8 cellular contexts compared by ENCODE assay signal in the genomic region with DNA sequence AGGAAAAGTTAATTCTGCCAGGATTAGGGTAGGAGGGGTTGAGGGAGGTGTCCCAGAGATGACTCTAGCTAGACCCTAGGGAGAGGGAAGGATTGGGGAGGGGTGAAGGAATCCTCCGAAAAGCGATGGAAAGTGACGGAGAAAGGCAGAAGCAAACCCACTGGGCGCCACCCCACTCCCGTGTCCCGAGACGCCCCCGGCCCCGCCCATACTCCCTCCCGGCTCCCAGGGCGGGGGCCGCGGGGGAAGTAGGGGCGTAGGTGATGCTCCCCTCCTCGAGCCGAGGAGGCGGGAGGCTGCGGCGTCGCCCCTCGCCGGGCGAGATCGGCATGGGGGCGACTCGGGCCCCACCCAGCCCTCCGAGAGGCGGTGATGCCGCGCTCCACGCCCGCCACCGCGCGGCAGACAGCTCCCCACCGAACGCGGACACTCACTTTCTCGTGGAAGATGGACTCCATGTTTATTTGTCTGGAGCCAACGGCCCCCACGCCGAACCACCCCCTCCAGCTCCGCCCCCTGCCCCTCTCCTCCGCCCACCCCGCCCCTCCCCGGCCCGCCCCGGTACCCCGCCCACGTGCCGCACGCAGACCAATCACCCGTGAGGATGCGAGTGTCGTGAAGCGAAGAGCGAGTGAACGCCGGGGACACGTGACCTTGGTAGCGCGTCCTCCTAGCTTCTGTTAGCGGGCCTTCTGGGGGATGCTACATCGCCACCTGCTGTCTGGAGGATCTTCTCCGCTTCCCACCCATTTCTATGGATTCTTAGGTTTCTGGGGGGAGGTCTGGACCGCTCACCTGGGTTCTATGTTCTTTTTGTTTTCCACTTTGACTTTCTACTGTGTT. TPM values are rescaled to one million over a fixed set of nuclear protein-coding genes. Genes with fewer than 3 reads are reported as not detected.
A peak's percentile ranks its signal among the peaks of the same experiment; 100 is the strongest.
DNase-seq lines count a peak whose midpoint lies in the region; TF ChIP-seq lines count a peak whose summit lies in the region.

A gene (minus strand): TSS at position 488 of the 843 bp plus-strand sequence. CDS start 30 bp downstream, at position 458.

- no peaks in the 10 kb centered on the region for H3K9me3 ChIP-seq in suprapubic skin

- peak in 1 of 2 donors; percentile 32 for TF ChIP-seq POLR2A in suprapubic skin (IDR thresholded peaks at IDR 0.05)

- H3K4me3 ChIP-seq in GM08714 (ENCODE audit: low read length) (peak within 1 kb of the TSS; percentile 84), HFF-Myc (replicated peaks; ENCODE audit: low read depth, low read length) (peak within 1 kb of the TSS; percentile 90), suprapubic skin (peak within 1 kb of the TSS; percentile 93)

- peaks cover 28% of the 10 kb centered on the region for H3K4me1 ChIP-seq in suprapubic skin

- WGBS in suprapubic skin, result under 1% methylated on average over 18 of the region's 66 CpGs

- no peak for TF ChIP-seq EP300 in suprapubic skin (IDR thresholded peaks at IDR 0.05)

- peak within 1 kb of the TSS; percentile 88 for H3K27ac Mint-ChIP-seq in activated naive CD4-positive, alpha-beta T cell treated with anti-CD3 and anti-CD28 coated beads, Interleukin-2, amount 10 ng/mL, durations not matched to agents 7 days and 5 days

- peak within 1 kb of the TSS; percentile 97 for H3K27ac ChIP-seq in suprapubic skin

- CTCF ChIA-PET in activated naive CD4-positive, alpha-beta T cell treated with anti-CD3 and anti-CD28 coated beads, Interleukin-2, amount 10 ng/mL, durations not matched to agents 7 days and 5 days (lab: Charles Lee), result interaction anchor here (0.5 to 3.0 kb wide), 18 partner anchors 10 to 597 kb away, joined by 3 to 26 read pairs (median 4); a partner anchor contains a TSS

- peaks cover 39% of the 10 kb centered on the region for H3K4me1 Mint-ChIP-seq in activated naive CD4-positive, alpha-beta T cell treated with anti-CD3 and anti-CD28 coated beads, Interleukin-2, amount 10 ng/mL, durations not matched to agents 7 days and 5 days

- H3K36me3 ChIP-seq in suprapubic skin, result no peaks in the 10 kb centered on the region

- H3K9me3 Mint-ChIP-seq in activated naive CD4-positive, alpha-beta T cell treated with anti-CD3 and anti-CD28 coated beads, Interleukin-2, amount 10 ng/mL, durations not matched to agents 7 days and 5 days, result no peaks in the 10 kb centered on the region

- H3K27me3 ChIP-seq in suprapubic skin, result no peaks in the 10 kb centered on the region

- no peaks in the 10 kb centered on the region for H3K36me3 Mint-ChIP-seq in activated naive CD4-positive, alpha-beta T cell treated with anti-CD3 and anti-CD28 coated beads, Interleukin-2, amount 10 ng/mL, durations not matched to agents 7 days and 5 days

- H3K4me3 Mint-ChIP-seq in activated naive CD4-positive, alpha-beta T cell treated with anti-CD3 and anti-CD28 coated beads, Interleukin-2, amount 10 ng/mL, durations not matched to agents 7 days and 5 days, result peak within 1 kb of the TSS; percentile 88

- TF ChIP-seq CTCF in HFF-Myc (IDR thresholded peaks at IDR 0.05; ENCODE audit: low read depth, low read length, missing control alignments), result peak; percentile 81
- TF ChIP-seq CTCF in suprapubic skin (IDR thresholded peaks at IDR 0.05), result peak; percentile 61 to 84

- DNase-seq in HFF-Myc (ENCODE audit: extremely low read depth, low read depth) (peak; percentile 98), NAMALWA (ENCODE audit: low spot score) (peak; percentile 98), SK-N-DZ (ENCODE audit: low spot score) (peak; percentile 94), globus pallidus (ENCODE audit: low spot score) (peak; percentile 97), nucleus accumbens (lab: John Stamatoyannopoulos, UW) (peak; percentile 72 to 99 (median 95)), suprapubic skin (ENCODE audit: low spot score in 2 of 2) (peak; percentile 98)
- DNase-seq in activated naive CD4-positive, alpha-beta T cell treated with anti-CD3 and anti-CD28 coated beads, Interleukin-2, amount 10 ng/mL, durations not matched to agents 7 days and 5 days, result peak; percentile 96

- H3K27me3 Mint-ChIP-seq in activated naive CD4-positive, alpha-beta T cell treated with anti-CD3 and anti-CD28 coated beads, Interleukin-2, amount 10 ng/mL, durations not matched to agents 7 days and 5 days, result peaks cover 4% of the 10 kb centered on the region

RNA-seq across cellular contexts. Expression of the gene that starts here (rescaled TPM):
- 8.9 and 28.6 TPM in 2 replicates for polyA plus RNA-seq in SK-N-DZ (2014; cell fraction: cytosol; rRNA removed)
- 15.0 and 27.5 TPM in 2 replicates for polyA plus RNA-seq in SK-N-DZ (2014; cell fraction: nucleus; rRNA removed)
- 10 to 100 TPM; 35.2 to 76.9 (median 39.1) TPM for total RNA-seq in suprapubic skin

Comparison
In these comparisons a context has a peak if more than half of its experiments do, and no peak if none do; other contexts are left out.
1. Peak in every context shown above with its lines: DNase-seq, H3K4me3 ChIP-seq and H3K27ac ChIP-seq.